8 cellular contexts compared by ENCODE assay signal in genomic region chr2:39780825-39781600, GRCh38. TPM values are rescaled to one million over a fixed set of nuclear protein-coding genes. Genes with fewer than 3 reads are reported as not detected.
DNase-seq lines count a peak whose midpoint lies in the region; ATAC-seq, FAIRE-seq and TF ChIP-seq lines count a peak whose summit lies in the region.

No MANE protein-coding gene starts in this region.

- peaks cover 33% of the 10 kb centered on the region for H3K4me1 ChIP-seq in mononuclear cell (ENCODE audit: insufficient read depth, low read length)
- peaks cover 0 to 4% of the 10 kb centered on the region in 2 donors for H3K4me1 ChIP-seq in kidney (ENCODE audit: control insufficient read depth in 1 of 2, insufficient read depth in 1 of 2, low read depth in 1 of 2, low read length in 2 of 2)

- ATAC-seq in activated CD8-positive, alpha-beta T cell treated with anti-CD3 and anti-CD28 coated beads, Interleukin-2, amount 10 ng/mL, durations not matched to agents 7 days and 5 days: no peak
- no peak for ATAC-seq in GM21619 (IDR thresholded peaks at IDR 0.05; ENCODE audit: unreplicated experiment)

- intact Hi-C loops in kidney (cut with DNase I): no loop called here

- H3K4me1 Mint-ChIP-seq in activated CD8-positive, alpha-beta T cell treated with anti-CD3 and anti-CD28 coated beads, Interleukin-2, amount 10 ng/mL, durations not matched to agents 7 days and 5 days (ENCODE audit: low read depth): peaks cover 38% of the 10 kb centered on the region

- peaks cover 14% of the 10 kb centered on the region for H3K36me3 Mint-ChIP-seq in activated CD8-positive, alpha-beta T cell treated with anti-CD3 and anti-CD28 coated beads, Interleukin-2, amount 10 ng/mL, durations not matched to agents 7 days and 5 days (ENCODE audit: low read depth)

- H3K27ac Mint-ChIP-seq in activated CD8-positive, alpha-beta T cell treated with anti-CD3 and anti-CD28 coated beads, Interleukin-2, amount 10 ng/mL, durations not matched to agents 7 days and 5 days: peak overlapping the region; percentile 40

- H3K4me3 Mint-ChIP-seq in activated CD8-positive, alpha-beta T cell treated with anti-CD3 and anti-CD28 coated beads, Interleukin-2, amount 10 ng/mL, durations not matched to agents 7 days and 5 days: peak overlapping the region; percentile 37

- H3K36me3 ChIP-seq in kidney (ENCODE audit: control insufficient read depth in 1 of 2, insufficient read depth in 2 of 2, low read length in 2 of 2): no peaks in the 10 kb centered on the region

- no peaks in the 10 kb centered on the region for H3K27me3 Mint-ChIP-seq in activated CD8-positive, alpha-beta T cell treated with anti-CD3 and anti-CD28 coated beads, Interleukin-2, amount 10 ng/mL, durations not matched to agents 7 days and 5 days (ENCODE audit: low read depth)

- no peak overlapping the region for H3K9ac ChIP-seq in kidney (ENCODE audit: low read length in 2 of 2)

- H3K27ac ChIP-seq in kidney (ENCODE audit: low read depth in 2 of 2, low read length in 2 of 2): no peak overlapping the region

- peak; percentile 6 for DNase-seq in stimulated activated CD4-positive, alpha-beta T cell treated with anti-CD3 and anti-CD28 coated beads, Interleukin-1b, Interleukin-23, amount 100 ng/mL, for 48 hours
- DNase-seq in stimulated activated CD4-positive, alpha-beta T cell treated with anti-CD3 and anti-CD28 coated beads, Interleukin-4, amount 100 ng/mL, for 4 hours: no peak
- no peak for DNase-seq in activated CD8-positive, alpha-beta T cell treated with anti-CD3 and anti-CD28 coated beads, Interleukin-2, amount 10 ng/mL, durations not matched to agents 7 days and 5 days
- no peak for DNase-seq in NCI-H345 (lab: John Stamatoyannopoulos, UW)
- DNase-seq in mesenteric fat pad (ENCODE audit: low spot score): no peak
- no peak for DNase-seq in kidney

- FAIRE-seq in kidney (lab: Jason Lieb, UNC): no peak

- POLR2A ChIA-PET in activated CD8-positive, alpha-beta T cell treated with anti-CD3 and anti-CD28 coated beads, Interleukin-2, amount 10 ng/mL, durations not matched to agents 7 days and 5 days (lab: Charles Lee): no interaction called here

- CTCF ChIA-PET in activated CD8-positive, alpha-beta T cell treated with anti-CD3 and anti-CD28 coated beads, Interleukin-2, amount 10 ng/mL, durations not matched to agents 7 days and 5 days (lab: Charles Lee): no interaction called here

- peaks cover 1% of the 10 kb centered on the region for H3K9me3 Mint-ChIP-seq in activated CD8-positive, alpha-beta T cell treated with anti-CD3 and anti-CD28 coated beads, Interleukin-2, amount 10 ng/mL, durations not matched to agents 7 days and 5 days (ENCODE audit: insufficient read depth)

- TF ChIP-seq CTCF in kidney (IDR thresholded peaks at IDR 0.05; ENCODE audit: borderline replicate concordance, extremely low read depth, insufficient read depth): no peak

- H3K27me3 ChIP-seq in mononuclear cell (ENCODE audit: insufficient read depth, low read length): no peaks in the 10 kb centered on the region

- H3K4me3 ChIP-seq in mononuclear cell (ENCODE audit: low read length) (peak overlapping the region; percentile 18), kidney (ENCODE audit: low read length in 2 of 2) (peak overlapping the region in 1 of 2 donors; percentile 9)

- H3K9me3 ChIP-seq in mononuclear cell (ENCODE audit: low read depth, low read length) (no peaks in the 10 kb centered on the region), kidney (ENCODE audit: control insufficient read depth in 1 of 2, low read length in 2 of 2) (no peaks in the 10 kb centered on the region)

RNA-seq across cellular contexts. Expression of gene THUMPD2, which starts 2.0 kb away (rescaled TPM):
- 10 to 100 TPM; 11.1 to 11.4 TPM for total RNA-seq in activated CD8-positive, alpha-beta T cell treated with anti-CD3 and anti-CD28 coated beads, Interleukin-2, amount 10 ng/mL, durations not matched to agents 7 days and 5 days
- total RNA-seq in mononuclear cell: 21.7 TPM
- total RNA-seq in mesenteric fat pad: 7.9 TPM
- 14.1 TPM for total RNA-seq in kidney
- polyA plus RNA-seq in kidney (ENCODE audit: insufficient read depth, low read depth, low replicate concordance): 9.2 TPM
